ENCODE assay signal across 1 cellular context in genomic region chr6:166361080-166361429, GRCh38.
TF ChIP-seq lines count a peak whose summit lies in the region.

No MANE protein-coding gene starts in this region.

TF ChIP-seq in HepG2, 621 proteins besides CTCF, POLR2A, EP300 and RAD21 (continued from another document and continues in another):
- TF ChIP-seq SOX6 (IDR thresholded peaks at IDR 0.05) (no peak), SOX6 (CRISPR knock-in tag; IDR thresholded peaks at IDR 0.05) (peak; percentile 98), ZNF691 (CRISPR knock-in tag; IDR thresholded peaks at IDR 0.05; ENCODE audit: borderline replicate concordance, low read depth) (no peak), GMEB2 (CRISPR knock-in tag; IDR thresholded peaks at IDR 0.05; ENCODE audit: low read depth) (no peak), RXRA (CRISPR knock-in tag; IDR thresholded peaks at IDR 0.05) (peak; percentile 96), SIX4 (CRISPR knock-in tag; IDR thresholded peaks at IDR 0.05) (peak; percentile 92), HIVEP1 (CRISPR knock-in tag; IDR thresholded peaks at IDR 0.05) (peak; percentile 89), ZNF24 (IDR thresholded peaks at IDR 0.05) (0 out of 2 replicates have a peak, but pooled peaks have one; percentile 38), MTERF4 (CRISPR knock-in tag; IDR thresholded peaks at IDR 0.05) (peak; percentile 45; the same call in 1 of the 2 replicates), TBX2 (CRISPR knock-in tag; IDR thresholded peaks at IDR 0.05; ENCODE audit: borderline replicate concordance) (peak; percentile 98), FOXA3 (CRISPR knock-in tag; IDR thresholded peaks at IDR 0.05) (peak; percentile 99), DNMT3B (CRISPR knock-in tag; conservative IDR thresholded peaks at IDR 0.05) (peak; percentile 94), ZNF558 (CRISPR knock-in tag; IDR thresholded peaks at IDR 0.05; ENCODE audit: borderline replicate concordance) (no peak; the same call in 1 of the 2 replicates), TRAFD1 (CRISPR knock-in tag; IDR thresholded peaks at IDR 0.05; ENCODE audit: borderline replicate concordance) (no peak), BRD4 (CRISPR knock-in tag; IDR thresholded peaks at IDR 0.05) (peak; percentile 55; the same call in 1 of the 2 replicates), ZMYM4 (CRISPR knock-in tag; IDR thresholded peaks at IDR 0.05) (peak; percentile 95), BORCS8-MEF2B (CRISPR knock-in tag; IDR thresholded peaks at IDR 0.05) (peak; percentile 64), ARNTL (CRISPR knock-in tag; IDR thresholded peaks at IDR 0.05) (peak; percentile 87), MLLT10 (CRISPR knock-in tag; IDR thresholded peaks at IDR 0.05) (no peak), KDM4B (CRISPR knock-in tag; IDR thresholded peaks at IDR 0.05) (peak; percentile 93), FOXM1 (CRISPR knock-in tag; IDR thresholded peaks at IDR 0.05) (no peak; the same call in 1 of the 2 replicates), SCMH1 (CRISPR knock-in tag; IDR thresholded peaks at IDR 0.05; ENCODE audit: borderline replicate concordance) (no peak), HMGXB3 (CRISPR knock-in tag; IDR thresholded peaks at IDR 0.05; ENCODE audit: borderline replicate concordance) (peak; percentile 79; the same call in 1 of the 2 replicates), ETS1 (CRISPR knock-in tag; IDR thresholded peaks at IDR 0.05) (peak; percentile 68; the same call in 1 of the 2 replicates), PHB2 (IDR thresholded peaks at IDR 0.05; ENCODE audit: partially characterized antibody) (no peak), SP5 (CRISPR knock-in tag; IDR thresholded peaks at IDR 0.05; ENCODE audit: borderline replicate concordance, low read depth) (peak; percentile 56; the same call in 1 of the 2 replicates), RBFOX2 (IDR thresholded peaks at IDR 0.05; ENCODE audit: low read depth, low read length) (peak; percentile 33; the same call in 1 of the 2 replicates), E2F2 (CRISPR knock-in tag; IDR thresholded peaks at IDR 0.05; ENCODE audit: borderline replicate concordance) (peak; percentile 60; the same call in 1 of the 2 replicates), NBN (conservative IDR thresholded peaks at IDR 0.05) (no peak), PPARG (CRISPR knock-in tag; conservative IDR thresholded peaks at IDR 0.05) (peak; percentile 99), KAT8 (CRISPR knock-in tag; IDR thresholded peaks at IDR 0.05) (peak; percentile 93)
- TF ChIP-seq, protein P1, sequence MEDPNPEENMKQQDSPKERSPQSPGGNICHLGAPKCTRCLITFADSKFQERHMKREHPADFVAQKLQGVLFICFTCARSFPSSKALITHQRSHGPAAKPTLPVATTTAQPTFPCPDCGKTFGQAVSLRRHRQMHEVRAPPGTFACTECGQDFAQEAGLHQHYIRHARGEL (CRISPR knock-in tag; IDR thresholded peaks at IDR 0.05) = no peak
- TF ChIP-seq, protein P2, sequence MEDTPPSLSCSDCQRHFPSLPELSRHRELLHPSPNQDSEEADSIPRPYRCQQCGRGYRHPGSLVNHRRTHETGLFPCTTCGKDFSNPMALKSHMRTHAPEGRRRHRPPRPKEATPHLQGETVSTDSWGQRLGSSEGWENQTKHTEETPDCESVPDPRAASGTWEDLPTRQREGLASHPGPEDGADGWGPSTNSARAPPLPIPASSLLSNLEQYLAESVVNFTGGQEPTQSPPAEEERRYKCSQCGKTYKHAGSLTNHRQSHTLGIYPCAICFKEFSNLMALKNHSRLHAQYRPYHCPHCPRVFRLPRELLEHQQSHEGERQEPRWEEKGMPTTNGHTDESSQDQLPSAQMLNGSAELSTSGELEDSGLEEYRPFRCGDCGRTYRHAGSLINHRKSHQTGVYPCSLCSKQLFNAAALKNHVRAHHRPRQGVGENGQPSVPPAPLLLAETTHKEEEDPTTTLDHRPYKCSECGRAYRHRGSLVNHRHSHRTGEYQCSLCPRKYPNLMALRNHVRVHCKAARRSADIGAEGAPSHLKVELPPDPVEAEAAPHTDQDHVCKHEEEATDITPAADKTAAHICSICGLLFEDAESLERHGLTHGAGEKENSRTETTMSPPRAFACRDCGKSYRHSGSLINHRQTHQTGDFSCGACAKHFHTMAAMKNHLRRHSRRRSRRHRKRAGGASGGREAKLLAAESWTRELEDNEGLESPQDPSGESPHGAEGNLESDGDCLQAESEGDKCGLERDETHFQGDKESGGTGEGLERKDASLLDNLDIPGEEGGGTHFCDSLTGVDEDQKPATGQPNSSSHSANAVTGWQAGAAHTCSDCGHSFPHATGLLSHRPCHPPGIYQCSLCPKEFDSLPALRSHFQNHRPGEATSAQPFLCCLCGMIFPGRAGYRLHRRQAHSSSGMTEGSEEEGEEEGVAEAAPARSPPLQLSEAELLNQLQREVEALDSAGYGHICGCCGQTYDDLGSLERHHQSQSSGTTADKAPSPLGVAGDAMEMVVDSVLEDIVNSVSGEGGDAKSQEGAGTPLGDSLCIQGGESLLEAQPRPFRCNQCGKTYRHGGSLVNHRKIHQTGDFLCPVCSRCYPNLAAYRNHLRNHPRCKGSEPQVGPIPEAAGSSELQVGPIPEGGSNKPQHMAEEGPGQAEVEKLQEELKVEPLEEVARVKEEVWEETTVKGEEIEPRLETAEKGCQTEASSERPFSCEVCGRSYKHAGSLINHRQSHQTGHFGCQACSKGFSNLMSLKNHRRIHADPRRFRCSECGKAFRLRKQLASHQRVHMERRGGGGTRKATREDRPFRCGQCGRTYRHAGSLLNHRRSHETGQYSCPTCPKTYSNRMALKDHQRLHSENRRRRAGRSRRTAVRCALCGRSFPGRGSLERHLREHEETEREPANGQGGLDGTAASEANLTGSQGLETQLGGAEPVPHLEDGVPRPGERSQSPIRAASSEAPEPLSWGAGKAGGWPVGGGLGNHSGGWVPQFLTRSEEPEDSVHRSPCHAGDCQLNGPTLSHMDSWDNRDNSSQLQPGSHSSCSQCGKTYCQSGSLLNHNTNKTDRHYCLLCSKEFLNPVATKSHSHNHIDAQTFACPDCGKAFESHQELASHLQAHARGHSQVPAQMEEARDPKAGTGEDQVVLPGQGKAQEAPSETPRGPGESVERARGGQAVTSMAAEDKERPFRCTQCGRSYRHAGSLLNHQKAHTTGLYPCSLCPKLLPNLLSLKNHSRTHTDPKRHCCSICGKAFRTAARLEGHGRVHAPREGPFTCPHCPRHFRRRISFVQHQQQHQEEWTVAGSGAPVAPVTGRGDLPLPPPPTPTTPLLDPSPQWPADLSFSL (CRISPR knock-in tag; IDR thresholded peaks at IDR 0.05) = peak; percentile 61; the same call in 1 of the 2 replicates
- TF ChIP-seq, protein P3, sequence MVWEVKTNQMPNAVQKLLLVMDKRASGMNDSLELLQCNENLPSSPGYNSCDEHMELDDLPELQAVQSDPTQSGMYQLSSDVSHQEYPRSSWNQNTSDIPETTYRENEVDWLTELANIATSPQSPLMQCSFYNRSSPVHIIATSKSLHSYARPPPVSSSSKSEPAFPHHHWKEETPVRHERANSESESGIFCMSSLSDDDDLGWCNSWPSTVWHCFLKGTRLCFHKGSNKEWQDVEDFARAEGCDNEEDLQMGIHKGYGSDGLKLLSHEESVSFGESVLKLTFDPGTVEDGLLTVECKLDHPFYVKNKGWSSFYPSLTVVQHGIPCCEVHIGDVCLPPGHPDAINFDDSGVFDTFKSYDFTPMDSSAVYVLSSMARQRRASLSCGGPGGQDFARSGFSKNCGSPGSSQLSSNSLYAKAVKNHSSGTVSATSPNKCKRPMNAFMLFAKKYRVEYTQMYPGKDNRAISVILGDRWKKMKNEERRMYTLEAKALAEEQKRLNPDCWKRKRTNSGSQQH (CRISPR knock-in tag; IDR thresholded peaks at IDR 0.05; ENCODE audit: low read depth) = peak; percentile 86; the same call in 1 of the 2 replicates
- TF ChIP-seq, protein P4, sequence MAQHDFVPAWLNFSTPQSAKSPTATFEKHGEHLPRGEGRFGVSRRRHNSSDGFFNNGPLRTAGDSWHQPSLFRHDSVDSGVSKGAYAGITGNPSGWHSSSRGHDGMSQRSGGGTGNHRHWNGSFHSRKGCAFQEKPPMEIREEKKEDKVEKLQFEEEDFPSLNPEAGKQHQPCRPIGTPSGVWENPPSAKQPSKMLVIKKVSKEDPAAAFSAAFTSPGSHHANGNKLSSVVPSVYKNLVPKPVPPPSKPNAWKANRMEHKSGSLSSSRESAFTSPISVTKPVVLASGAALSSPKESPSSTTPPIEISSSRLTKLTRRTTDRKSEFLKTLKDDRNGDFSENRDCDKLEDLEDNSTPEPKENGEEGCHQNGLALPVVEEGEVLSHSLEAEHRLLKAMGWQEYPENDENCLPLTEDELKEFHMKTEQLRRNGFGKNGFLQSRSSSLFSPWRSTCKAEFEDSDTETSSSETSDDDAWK (CRISPR knock-in tag; IDR thresholded peaks at IDR 0.05) = no peak
